ENCODE assay signal across 8 cellular contexts in genomic region chr16:19520861-19521331, GRCh38. TPM values are rescaled to one million over a fixed set of nuclear protein-coding genes. Genes with fewer than 3 reads are reported as not detected.
DNase-seq lines count a peak whose midpoint lies in the region; ATAC-seq and TF ChIP-seq lines count a peak whose summit lies in the region.

No MANE protein-coding gene starts in this region.

- intact Hi-C loops in adrenal gland (cut with DNase I) = no loop called here
- intact Hi-C loops in left colon (cut with DNase I, micrococcal nuclease) = no loop called here

- H3K27ac ChIP-seq in KMS-11 = peak overlapping the region; percentile 72
- peak overlapping the region; percentile 50 to 95 (median 89) for H3K27ac ChIP-seq in adrenal gland
- H3K27ac ChIP-seq in temporal lobe (ENCODE audit: low read depth, low read length) = peak overlapping the region; percentile 70

- no peaks in the 10 kb centered on the region for H4K20me1 ChIP-seq in KMS-11 (ENCODE audit: insufficient read depth)

- peak; percentile 58 for ATAC-seq in left colon
- no peak for ATAC-seq in GM19395 (IDR thresholded peaks at IDR 0.05; ENCODE audit: unreplicated experiment)

- H3K4me1 ChIP-seq in KMS-11 (ENCODE audit: low read depth, poor library complexity, severe bottlenecking) (peaks cover 50% of the 10 kb centered on the region), adrenal gland (replicated peaks in 1 of 2) (peaks cover 13 to 46% of the 10 kb centered on the region in 2 donors)

- peaks cover 8% of the 10 kb centered on the region; the same call in 1 of the 2 replicates for H3K36me3 ChIP-seq in KMS-11 (ENCODE audit: insufficient read depth)
- H3K36me3 ChIP-seq in adrenal gland (replicated peaks in 1 of 2) = peaks cover 0 to 9% of the 10 kb centered on the region in 2 donors

- TF ChIP-seq POLR2A in adrenal gland (IDR thresholded peaks at IDR 0.05) = no peak

- H3K79me2 ChIP-seq in KMS-11 (ENCODE audit: insufficient read depth, low read depth) = peaks cover 31% of the 10 kb centered on the region

- TF ChIP-seq CTCF in KMS-11 (conservative IDR thresholded peaks at IDR 0.05; ENCODE audit: low read depth, low read length) (no peak), adrenal gland (IDR thresholded peaks at IDR 0.05) (no peak)

- H3K27me3 ChIP-seq in KMS-11 (ENCODE audit: insufficient read depth, low read depth) = no peaks in the 10 kb centered on the region
- H3K27me3 ChIP-seq in adrenal gland = no peaks in the 10 kb centered on the region

- 3 to 7% (median 5%) methylated on average over 8 of the region's 8 CpGs for WGBS in adrenal gland, 4 donors

- peak overlapping the region; percentile 87 for H2AFZ ChIP-seq in KMS-11 (ENCODE audit: low read depth)

- peak overlapping the region; percentile 51 for H3K4me2 ChIP-seq in KMS-11

- DNase-seq in EH (ENCODE audit: low read depth) = peak; percentile 21
- peak in 5 of 7 donors; percentile 51 to 71 (median 58) for DNase-seq in adrenal gland
- DNase-seq in left colon = peak; percentile 59 to 80
- DNase-seq in COR-L47 (lab: John Stamatoyannopoulos, UW) = no peak
- DNase-seq in pons (ENCODE audit: low spot score) = no peak

- no peaks in the 10 kb centered on the region for H3K9me3 ChIP-seq in adrenal gland (replicated peaks in 1 of 3)

- H3K4me3 ChIP-seq in KMS-11 (IDR thresholded peaks at IDR 0.05; ENCODE audit: insufficient read depth, low read depth, low read length) (peak overlapping the region; percentile 52), adrenal gland (peak overlapping the region in 3 of 4 donors; percentile 12 to 78 (median 71))

- H3K9ac ChIP-seq in KMS-11 = peak overlapping the region; percentile 76; the same call in 1 of the 2 replicates

RNA-seq across cellular contexts. Expression of gene GDE1, which starts 1.0 kb away (rescaled TPM):
- total RNA-seq in adrenal gland (10 to 100 TPM; 47.0 to 91.8 (median 65.5) TPM), left colon (100 to 1,000 TPM; 116 to 126 TPM), temporal lobe (29.7 TPM)
- 10 to 100 TPM; 20.1 to 70.5 (median 24.7) TPM for polyA plus RNA-seq in adrenal gland

RNA-seq across cellular contexts. Expression of gene CCP110, which starts 2.8 kb away (rescaled TPM):
- total RNA-seq in adrenal gland = 10 to 100 TPM in 4 of 8 donors, 1 to 10 TPM in 4; 6.2 to 14.0 (median 10.0) TPM
- polyA plus RNA-seq in adrenal gland = 10 to 100 TPM in 1 of 3 donors, 1 to 10 TPM in 2; 3.0 to 10.4 (median 6.1) TPM
- 1 to 10 TPM; 9.0 to 9.9 TPM for total RNA-seq in left colon
- total RNA-seq in temporal lobe = 73.5 TPM

RNA-seq across cellular contexts. Expression of gene VPS35L, which starts 34.6 kb away (rescaled TPM):
- total RNA-seq in adrenal gland (10 to 100 TPM; 59.0 to 96.7 (median 69.5) TPM), left colon (10 to 100 TPM; 51.1 to 53.0 TPM), temporal lobe (34.7 TPM)
- polyA plus RNA-seq in adrenal gland = 10 to 100 TPM; 50.8 to 72.4 (median 68.3) TPM

Comparison
In these comparisons a context has a peak if more than half of its experiments do, and no peak if none do; other contexts are left out.
1. DNase-seq: peak in EH (single experiment), adrenal gland (5 of 7) and left colon (2 of 2); none in COR-L47 (single experiment) and pons (single experiment).
2. Peak in every context shown above with its lines, with median percentiles within 50 percentile points of each other: H3K27ac ChIP-seq.